ENCODE assay signal across 1 cellular context in the genomic region with DNA sequence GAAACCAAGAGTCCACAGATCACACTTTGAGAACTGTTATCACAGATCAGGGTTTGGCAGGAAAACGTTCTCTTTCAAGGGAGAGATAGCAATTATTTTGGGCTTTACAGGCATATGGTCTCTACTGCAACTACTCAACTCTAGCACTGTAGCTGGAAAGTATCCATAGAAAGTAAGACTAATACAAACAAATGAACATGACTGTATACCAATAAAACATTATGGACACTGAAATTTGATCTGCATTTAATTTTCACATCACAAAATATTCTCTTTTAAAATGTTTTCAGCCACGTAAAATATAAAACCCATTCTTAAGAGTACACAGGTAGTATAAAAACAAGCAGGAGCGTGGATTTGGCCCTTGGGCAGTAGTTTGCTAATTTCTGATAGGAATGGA.
TF ChIP-seq lines count a peak whose summit lies in the region.

No MANE protein-coding gene starts in this region.

TF ChIP-seq in GM12878, 131 proteins besides CTCF, POLR2A, EP300 and RAD21 (continued from another document):
- TF ChIP-seq, protein P1, sequence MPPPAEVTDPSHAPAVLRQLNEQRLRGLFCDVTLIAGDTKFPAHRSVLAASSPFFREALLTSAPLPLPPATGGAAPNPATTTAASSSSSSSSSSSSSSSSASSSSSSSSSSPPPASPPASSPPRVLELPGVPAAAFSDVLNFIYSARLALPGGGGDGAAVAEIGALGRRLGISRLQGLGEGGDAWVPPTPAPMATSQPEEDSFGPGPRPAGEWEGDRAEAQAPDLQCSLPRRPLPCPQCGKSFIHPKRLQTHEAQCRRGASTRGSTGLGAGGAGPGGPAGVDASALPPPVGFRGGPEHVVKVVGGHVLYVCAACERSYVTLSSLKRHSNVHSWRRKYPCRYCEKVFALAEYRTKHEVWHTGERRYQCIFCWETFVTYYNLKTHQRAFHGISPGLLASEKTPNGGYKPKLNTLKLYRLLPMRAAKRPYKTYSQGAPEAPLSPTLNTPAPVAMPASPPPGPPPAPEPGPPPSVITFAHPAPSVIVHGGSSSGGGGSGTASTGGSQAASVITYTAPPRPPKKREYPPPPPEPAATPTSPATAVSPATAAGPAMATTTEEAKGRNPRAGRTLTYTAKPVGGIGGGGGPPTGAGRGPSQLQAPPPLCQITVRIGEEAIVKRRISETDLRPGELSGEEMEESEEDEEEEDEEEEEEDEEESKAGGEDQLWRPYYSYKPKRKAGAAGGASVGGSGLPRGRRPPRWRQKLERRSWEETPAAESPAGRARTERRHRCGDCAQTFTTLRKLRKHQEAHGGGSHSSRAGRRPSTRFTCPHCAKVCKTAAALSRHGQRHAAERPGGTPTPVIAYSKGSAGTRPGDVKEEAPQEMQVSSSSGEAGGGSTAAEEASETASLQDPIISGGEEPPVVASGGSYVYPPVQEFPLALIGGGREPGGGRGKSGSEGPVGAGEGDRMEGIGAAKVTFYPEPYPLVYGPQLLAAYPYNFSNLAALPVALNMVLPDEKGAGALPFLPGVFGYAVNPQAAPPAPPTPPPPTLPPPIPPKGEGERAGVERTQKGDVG (CRISPR knock-in tag; IDR thresholded peaks at IDR 0.05): no peak
- TF ChIP-seq, protein P2, sequence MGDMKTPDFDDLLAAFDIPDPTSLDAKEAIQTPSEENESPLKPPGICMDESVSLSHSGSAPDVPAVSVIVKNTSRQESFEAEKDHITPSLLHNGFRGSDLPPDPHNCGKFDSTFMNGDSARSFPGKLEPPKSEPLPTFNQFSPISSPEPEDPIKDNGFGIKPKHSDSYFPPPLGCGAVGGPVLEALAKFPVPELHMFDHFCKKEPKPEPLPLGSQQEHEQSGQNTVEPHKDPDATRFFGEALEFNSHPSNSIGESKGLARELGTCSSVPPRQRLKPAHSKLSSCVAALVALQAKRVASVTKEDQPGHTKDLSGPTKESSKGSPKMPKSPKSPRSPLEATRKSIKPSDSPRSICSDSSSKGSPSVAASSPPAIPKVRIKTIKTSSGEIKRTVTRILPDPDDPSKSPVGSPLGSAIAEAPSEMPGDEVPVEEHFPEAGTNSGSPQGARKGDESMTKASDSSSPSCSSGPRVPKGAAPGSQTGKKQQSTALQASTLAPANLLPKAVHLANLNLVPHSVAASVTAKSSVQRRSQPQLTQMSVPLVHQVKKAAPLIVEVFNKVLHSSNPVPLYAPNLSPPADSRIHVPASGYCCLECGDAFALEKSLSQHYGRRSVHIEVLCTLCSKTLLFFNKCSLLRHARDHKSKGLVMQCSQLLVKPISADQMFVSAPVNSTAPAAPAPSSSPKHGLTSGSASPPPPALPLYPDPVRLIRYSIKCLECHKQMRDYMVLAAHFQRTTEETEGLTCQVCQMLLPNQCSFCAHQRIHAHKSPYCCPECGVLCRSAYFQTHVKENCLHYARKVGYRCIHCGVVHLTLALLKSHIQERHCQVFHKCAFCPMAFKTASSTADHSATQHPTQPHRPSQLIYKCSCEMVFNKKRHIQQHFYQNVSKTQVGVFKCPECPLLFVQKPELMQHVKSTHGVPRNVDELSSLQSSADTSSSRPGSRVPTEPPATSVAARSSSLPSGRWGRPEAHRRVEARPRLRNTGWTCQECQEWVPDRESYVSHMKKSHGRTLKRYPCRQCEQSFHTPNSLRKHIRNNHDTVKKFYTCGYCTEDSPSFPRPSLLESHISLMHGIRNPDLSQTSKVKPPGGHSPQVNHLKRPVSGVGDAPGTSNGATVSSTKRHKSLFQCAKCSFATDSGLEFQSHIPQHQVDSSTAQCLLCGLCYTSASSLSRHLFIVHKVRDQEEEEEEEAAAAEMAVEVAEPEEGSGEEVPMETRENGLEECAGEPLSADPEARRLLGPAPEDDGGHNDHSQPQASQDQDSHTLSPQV (IDR thresholded peaks at IDR 0.05): no peak
- no peak for TF ChIP-seq YY1 (IDR thresholded peaks at IDR 0.05; ENCODE audit: low read depth, low read length)
- no peak for TF ChIP-seq SREBF2 (IDR thresholded peaks at IDR 0.05; ENCODE audit: low read length)
- no peak for TF ChIP-seq POU2F2 (IDR thresholded peaks at IDR 0.05; ENCODE audit: borderline replicate concordance, low read depth, low read length)
